Comparison of ENCODE assay signal across 23 cellular contexts in genomic region chr11:94809251-94809650, GRCh38. TPM values are rescaled to one million over a fixed set of nuclear protein-coding genes. Genes with fewer than 3 reads are reported as not detected.
DNase-seq lines count a peak whose midpoint lies in the region; ATAC-seq, FAIRE-seq and TF ChIP-seq lines count a peak whose summit lies in the region.
"Had no signal": no experiment of that assay in that cellular context is flagged by ENCODE, and none has a peak within 500 bp of the region (broad histone marks: within the 10 kb centered on the region; RNA-seq: fewer than 3 reads in every experiment).

No MANE protein-coding gene starts in this region.

- H3K36me3 Mint-ChIP-seq in type B pancreatic cell: peaks cover 54% of the 10 kb centered on the region
- peaks cover 4% of the 10 kb centered on the region for H3K36me3 Mint-ChIP-seq in activated CD8-positive, alpha-beta T cell treated with anti-CD3 and anti-CD28 coated beads, Interleukin-2, amount 10 ng/mL, durations not matched to agents 7 days and 5 days (ENCODE audit: low read depth)
- H3K36me3 Mint-ChIP-seq: activated naive CD8-positive, alpha-beta T cell; stimulated activated memory B cell treated with anti-CD40 and anti-IgM and Interleukin-4, amounts not matched to agents 10 μg/mL and 1 μg/mL and 100 μg/mL, for 72 hours had no signal

- FAIRE-seq in pancreas (lab: Jason Lieb, UNC): no peak
- FAIRE-seq: colon, GM12892, GM19239, small intestine had no signal

- WGBS in GM23248 (ENCODE audit: low coverage in 1 of 2, low lambda C conversion rate in 2 of 2, missing lambda C conversion rate in 2 of 2), 2 experiments: 73 to 77% methylated on average over 5 of the region's 5 CpGs
- WGBS in pancreas, 2 donors: 81 to 85% methylated on average over 5 of the region's 5 CpGs

- no peak overlapping the region for H3K27ac Mint-ChIP-seq in type B pancreatic cell
- H3K27ac Mint-ChIP-seq in activated CD8-positive, alpha-beta T cell treated with anti-CD3 and anti-CD28 coated beads, Interleukin-2, amount 10 ng/mL, durations not matched to agents 7 days and 5 days: no peak overlapping the region
- H3K27ac Mint-ChIP-seq: activated naive CD8-positive, alpha-beta T cell; activated T-helper 17 cell treated with anti-CD3 and anti-CD28 coated beads, Interleukin-2, amount 50 U/mL, for 72 hours; stimulated activated memory B cell treated with anti-CD40 and anti-IgM and Interleukin-4, amounts not matched to agents 10 μg/mL and 1 μg/mL and 100 μg/mL, for 72 hours had no signal

- H3K4me1 ChIP-seq in GM23248 (ENCODE audit: insufficient read depth) (peaks cover 79% of the 10 kb centered on the region), pancreas (peaks cover 0 to 5% (median 0%) of the 10 kb centered on the region in 3 donors)

- H3K27ac ChIP-seq in GM23248: no peak overlapping the region
- H3K27ac ChIP-seq in pancreas: no peak overlapping the region
- H3K27ac ChIP-seq: HL-60, suprapubic skin, vagina had no signal

- intact Hi-C loops in pancreas (cut with DNase I): no loop called here

- no peak overlapping the region for H3K4me3 ChIP-seq in GM23248
- H3K4me3 ChIP-seq in pancreas: no peak overlapping the region
- H3K4me3 ChIP-seq: suprapubic skin, vagina had no signal

- peak; percentile 59 for DNase-seq in GM23248
- DNase-seq in amniotic epithelial cell (ENCODE audit: low read depth): peak; percentile 77
- DNase-seq in hepatic stellate cell (ENCODE audit: low spot score): peak; percentile 57
- DNase-seq in type B pancreatic cell (ENCODE audit: extremely low spot score, unreplicated experiment): no peak
- no peak for DNase-seq in activated CD8-positive, alpha-beta T cell treated with anti-CD3 and anti-CD28 coated beads, Interleukin-2, amount 10 ng/mL, durations not matched to agents 7 days and 5 days
- no peak for DNase-seq in pancreas
- DNase-seq: activated CD4-positive, alpha-beta T cell treated with anti-CD3 and anti-CD28 coated beads, Interleukin-2, amount 50 U/mL, for 1 hour; DMS79; effector memory CD4-positive, alpha-beta T cell; small intestine; T-helper 2 cell had no signal

- H3K4me2 ChIP-seq in GM23248 (ENCODE audit: unreplicated experiment): no peak overlapping the region

- H3K9ac ChIP-seq in GM23248: no peak overlapping the region

- CTCF ChIA-PET in activated CD8-positive, alpha-beta T cell treated with anti-CD3 and anti-CD28 coated beads, Interleukin-2, amount 10 ng/mL, durations not matched to agents 7 days and 5 days (lab: Charles Lee): no interaction called here

- no peaks in the 10 kb centered on the region for H3K27me3 ChIP-seq in GM23248 (replicated peaks; ENCODE audit: insufficient read depth)
- no peaks in the 10 kb centered on the region for H3K27me3 ChIP-seq in pancreas
- H3K27me3 ChIP-seq: suprapubic skin, vagina had no signal

- POLR2A ChIA-PET in activated CD8-positive, alpha-beta T cell treated with anti-CD3 and anti-CD28 coated beads, Interleukin-2, amount 10 ng/mL, durations not matched to agents 7 days and 5 days (lab: Charles Lee): no interaction called here

- H3K9me3 Mint-ChIP-seq in type B pancreatic cell: peaks cover 4% of the 10 kb centered on the region
- no peaks in the 10 kb centered on the region for H3K9me3 Mint-ChIP-seq in activated CD8-positive, alpha-beta T cell treated with anti-CD3 and anti-CD28 coated beads, Interleukin-2, amount 10 ng/mL, durations not matched to agents 7 days and 5 days (ENCODE audit: insufficient read depth)
- H3K9me3 Mint-ChIP-seq: activated T-helper 17 cell treated with anti-CD3 and anti-CD28 coated beads, Interleukin-2, amount 50 U/mL, for 72 hours; stimulated activated memory B cell treated with anti-CD40 and anti-IgM and Interleukin-4, amounts not matched to agents 10 μg/mL and 1 μg/mL and 100 μg/mL, for 72 hours had no signal

- TF ChIP-seq CTCF in type B pancreatic cell (conservative IDR thresholded peaks at IDR 0.05) (peak; percentile 30), pancreas (IDR thresholded peaks at IDR 0.05) (no peak)

- peaks cover 69% of the 10 kb centered on the region for H3F3A ChIP-seq in GM23248 (ENCODE audit: insufficient read depth)

- H3K9me2 ChIP-seq in GM23248 (ENCODE audit: insufficient read depth): no peaks in the 10 kb centered on the region

- ATAC-seq in activated CD8-positive, alpha-beta T cell treated with anti-CD3 and anti-CD28 coated beads, Interleukin-2, amount 10 ng/mL, durations not matched to agents 7 days and 5 days: no peak
- ATAC-seq in GM19467 (IDR thresholded peaks at IDR 0.05; ENCODE audit: unreplicated experiment): no peak
- ATAC-seq in pancreas: no peak
- ATAC-seq: activated T-helper 17 cell treated with anti-CD3 and anti-CD28 coated beads, Interleukin-2, amount 50 U/mL, for 72 hours; esophagus mucosa; stimulated activated memory B cell treated with anti-CD40 and anti-IgM and Interleukin-4, amounts not matched to agents 10 μg/mL and 1 μg/mL and 100 μg/mL, for 72 hours had no signal

- no peaks in the 10 kb centered on the region for H4K20me1 ChIP-seq in GM23248 (ENCODE audit: insufficient read depth)

- no peak overlapping the region for H3K4me3 Mint-ChIP-seq in type B pancreatic cell
- no peak overlapping the region for H3K4me3 Mint-ChIP-seq in activated CD8-positive, alpha-beta T cell treated with anti-CD3 and anti-CD28 coated beads, Interleukin-2, amount 10 ng/mL, durations not matched to agents 7 days and 5 days
- H3K4me3 Mint-ChIP-seq: activated naive CD8-positive, alpha-beta T cell; activated T-helper 17 cell treated with anti-CD3 and anti-CD28 coated beads, Interleukin-2, amount 50 U/mL, for 72 hours; nephron; stimulated activated memory B cell treated with anti-CD40 and anti-IgM and Interleukin-4, amounts not matched to agents 10 μg/mL and 1 μg/mL and 100 μg/mL, for 72 hours had no signal

- H3K79me2 ChIP-seq in GM23248 (ENCODE audit: insufficient read depth): peaks cover 89% of the 10 kb centered on the region

- peaks cover 7% of the 10 kb centered on the region for H3K4me1 Mint-ChIP-seq in type B pancreatic cell (ENCODE audit: unreplicated experiment)
- no peaks in the 10 kb centered on the region for H3K4me1 Mint-ChIP-seq in activated CD8-positive, alpha-beta T cell treated with anti-CD3 and anti-CD28 coated beads, Interleukin-2, amount 10 ng/mL, durations not matched to agents 7 days and 5 days (ENCODE audit: low read depth)
- H3K4me1 Mint-ChIP-seq: activated T-helper 17 cell treated with anti-CD3 and anti-CD28 coated beads, Interleukin-2, amount 50 U/mL, for 72 hours; stimulated activated memory B cell treated with anti-CD40 and anti-IgM and Interleukin-4, amounts not matched to agents 10 μg/mL and 1 μg/mL and 100 μg/mL, for 72 hours had no signal

- H3K27me3 Mint-ChIP-seq in type B pancreatic cell: no peaks in the 10 kb centered on the region
- H3K27me3 Mint-ChIP-seq in activated CD8-positive, alpha-beta T cell treated with anti-CD3 and anti-CD28 coated beads, Interleukin-2, amount 10 ng/mL, durations not matched to agents 7 days and 5 days (ENCODE audit: low read depth): peaks cover 2% of the 10 kb centered on the region

- in situ Hi-C loops in GM23248 (cut with MboI): no loop called here

- H3K9me3 ChIP-seq in GM23248 (ENCODE audit: low read depth) (no peaks in the 10 kb centered on the region), pancreas (no peaks in the 10 kb centered on the region)
- H3K9me3 ChIP-seq: suprapubic skin, vagina had no signal

- peaks cover 15% of the 10 kb centered on the region; the same call in 1 of the 2 replicates for H3K36me3 ChIP-seq in GM23248 (ENCODE audit: low read depth)
- H3K36me3 ChIP-seq in pancreas: no peaks in the 10 kb centered on the region
- H3K36me3 ChIP-seq: vagina had no signal

- H2AFZ ChIP-seq in GM23248: no peak overlapping the region

RNA-seq across cellular contexts. Expression of gene AMOTL1, which starts 41.1 kb away (rescaled TPM):
- total RNA-seq in GM23248 (2014; rRNA removed; shearing (Covaris generic)): 50.8 and 55.9 TPM in 2 replicates
- polyA plus RNA-seq in GM23248 (2016; fragmentation: Nextera tagmentation; extraction: Ambion mirVana) (21.8 and 22.3 TPM in 2 replicates), pancreas (1 to 10 TPM; 3.5 to 5.5 TPM)
- total RNA-seq in type B pancreatic cell (ENCODE audit: low replicate concordance) (64.8 and 93.5 TPM in 2 replicates), pancreas (10 to 100 TPM; 17.0 to 30.2 (median 19.6) TPM)
- total RNA-seq in activated CD8-positive, alpha-beta T cell treated with anti-CD3 and anti-CD28 coated beads, Interleukin-2, amount 10 ng/mL, durations not matched to agents 7 days and 5 days: 1 to 10 TPM; 6.6 to 8.4 TPM

Comparison
In these comparisons a context has a peak if more than half of its experiments do, and no peak if none do; other contexts are left out.
1. DNase-seq: peak in GM23248 (single experiment), amniotic epithelial cell (single experiment) and hepatic stellate cell (single experiment); none in type B pancreatic cell (single experiment), activated CD8-positive, alpha-beta T cell treated with anti-CD3 and anti-CD28 coated beads, Interleukin-2, amount 10 ng/mL, durations not matched to agents 7 days and 5 days (single experiment) and pancreas (0 of 6).